8 cellular contexts compared by ENCODE assay signal in the genomic region with DNA sequence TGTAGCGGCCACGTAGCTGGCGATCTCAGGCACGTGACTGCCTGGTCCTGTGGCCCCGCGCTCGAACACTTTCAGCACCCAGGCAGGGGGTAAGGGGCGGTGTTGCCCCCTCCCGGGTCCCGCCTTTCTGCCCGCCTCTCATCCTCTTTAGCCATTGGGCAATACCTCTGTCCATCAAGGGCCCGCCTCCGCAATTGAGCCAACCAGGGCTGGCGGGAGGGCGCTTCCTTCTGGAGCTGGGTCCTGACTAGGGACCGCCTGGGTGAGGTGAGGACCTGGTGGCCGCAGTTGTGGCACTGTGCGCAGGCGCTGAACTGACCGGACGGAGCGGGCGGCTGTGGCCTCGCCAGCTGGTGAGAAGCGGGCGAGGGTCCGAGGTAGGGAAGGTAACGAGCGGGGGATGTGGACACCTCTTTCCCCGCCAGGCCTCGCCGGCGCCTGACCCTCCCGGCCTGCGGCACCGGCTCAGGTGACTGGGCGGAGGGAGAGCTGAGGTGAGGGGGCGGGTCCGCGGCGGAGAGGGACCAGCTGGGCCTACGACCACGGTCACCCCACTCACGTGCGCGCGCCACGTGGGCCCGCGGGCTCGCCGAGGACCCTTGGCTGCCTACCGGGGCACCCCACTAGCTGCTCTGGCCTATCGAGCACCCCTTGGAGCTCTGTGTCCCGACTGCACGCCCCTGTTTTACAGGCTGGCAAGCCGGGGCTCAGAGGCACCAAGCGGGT. TPM values are rescaled to one million over a fixed set of nuclear protein-coding genes. Genes with fewer than 3 reads are reported as not detected.
A peak's percentile ranks its signal among the peaks of the same experiment; 100 is the strongest.
DNase-seq lines count a peak whose midpoint lies in the region; ATAC-seq and TF ChIP-seq lines count a peak whose summit lies in the region.

TSS of gene PDP2 (plus strand) at position 228 of the 726 bp plus-strand sequence. CDS start 3,770 bp downstream, outside the sequence.

- H2BK15ac ChIP-seq in IMR-90 (ENCODE audit: low read depth, low read length) = peak within 1 kb of the TSS; percentile 52; the same call in 1 of the 3 replicates

- peak within 1 kb of the TSS; percentile 91 to 94 for H4K8ac ChIP-seq in IMR-90 (ENCODE audit: low read depth in 2 of 2, low read length in 2 of 2)

- H3K9me1 ChIP-seq in IMR-90 (ENCODE audit: insufficient read depth, low read length) = peaks cover 10% of the 10 kb centered on the region

- peak within 1 kb of the TSS; percentile 92 for H2AK9ac ChIP-seq in IMR-90 (replicated peaks; ENCODE audit: low read depth, low read length, poor library complexity)

- peak within 1 kb of the TSS; percentile 81 for H2BK20ac ChIP-seq in IMR-90 (ENCODE audit: low read depth, low read length)

- H3K79me1 ChIP-seq in IMR-90 (ENCODE audit: low read depth in 1 of 2, low read length in 2 of 2) = peaks cover 15 to 40% of the 10 kb centered on the region in 2 experiments

- DNase-seq in DMS153 treated with DMSO at 0.1 percent for 48 hours (lab: John Stamatoyannopoulos, UW; ENCODE audit: unreplicated experiment) (peak; percentile 82), IMR-90 (peak; percentile 90), OCI-M2 (lab: John Stamatoyannopoulos, UW; ENCODE audit: unreplicated experiment) (peak; percentile 44), epithelial cell of proximal tubule (ENCODE audit: low read depth) (no peak)
- DNase-seq in activated T-cell treated with anti-CD3 and anti-CD28 coated beads, Interleukin-2, amount 50 U/mL, for 1 hour = peak; percentile 88
- peak; percentile 76 to 79 for DNase-seq in stimulated activated CD8-positive, alpha-beta memory T cell treated with anti-CD3 and anti-CD28 coated beads, Interleukin-4, amount 100 ng/mL, for 4 hours (ENCODE audit: low read depth in 2 of 2, low spot score in 1 of 2)

- H3K4me3 ChIP-seq in IMR-90 (ENCODE audit: insufficient read depth, low read depth, low read length) = peak within 1 kb of the TSS; percentile 79
- peak within 1 kb of the TSS; percentile 90 for H3K4me3 ChIP-seq in epithelial cell of proximal tubule (ENCODE audit: low read depth, low read length)
- H3K4me3 ChIP-seq in mucosa of rectum (ENCODE audit: low read length in 2 of 2) = peak within 1 kb of the TSS; percentile 86

- H2BK5ac ChIP-seq in IMR-90 (ENCODE audit: low read depth, low read length, poor library complexity, severe bottlenecking) = peak within 1 kb of the TSS; percentile 43

- peak within 1 kb of the TSS; percentile 73 for H2AK5ac ChIP-seq in IMR-90 (ENCODE audit: low read depth, low read length)

- peak; percentile 94 for ATAC-seq in GM21529 (IDR thresholded peaks at IDR 0.05; ENCODE audit: unreplicated experiment)
- peak; percentile 99 for ATAC-seq in IMR-90 (ENCODE audit: low read depth)

- H3K27ac ChIP-seq in IMR-90 (ENCODE audit: insufficient read depth, low read length) (peak within 1 kb of the TSS; percentile 39), mucosa of rectum (ENCODE audit: low read depth in 2 of 2, low read length in 2 of 2) (peak within 1 kb of the TSS; percentile 35 to 67)

- in situ Hi-C loops in IMR-90 (cut with MboI; ENCODE audit: low sequenced_read_pairs) = no loop called here

- H3K9ac ChIP-seq in IMR-90 (ENCODE audit: low read depth, low read length) = peak within 1 kb of the TSS; percentile 53
- peak within 1 kb of the TSS; percentile 66 to 84 for H3K9ac ChIP-seq in mucosa of rectum (ENCODE audit: low read depth in 1 of 2, low read length in 2 of 2)

- H3K4ac ChIP-seq in IMR-90 (ENCODE audit: low read depth, low read length) = peak within 1 kb of the TSS; percentile 88

- H3K27me3 ChIP-seq in IMR-90 (ENCODE audit: control insufficient read depth, insufficient read depth, low read length) (no peaks in the 10 kb centered on the region), mucosa of rectum (ENCODE audit: control insufficient read depth in 2 of 2, insufficient read depth in 2 of 2, low read length in 2 of 2) (no peaks in the 10 kb centered on the region)

- H2AFZ ChIP-seq in IMR-90 (replicated peaks; ENCODE audit: low read length, poor library complexity) = peak within 1 kb of the TSS; percentile 93

- 0 out of 2 replicates have a peak, but pooled peaks have one; percentile 42 for TF ChIP-seq POLR2A in IMR-90 (IDR thresholded peaks at IDR 0.05; ENCODE audit: low read depth, low read length)

- H2BK120ac ChIP-seq in IMR-90 (ENCODE audit: low read depth, low read length) = peak within 1 kb of the TSS; percentile 55; the same call in 1 of the 2 replicates

- H3K36me3 ChIP-seq in IMR-90 (ENCODE audit: control insufficient read depth, insufficient read depth, low read length) = peaks cover 12% of the 10 kb centered on the region
- peaks cover 11 to 13% of the 10 kb centered on the region in 2 donors for H3K36me3 ChIP-seq in mucosa of rectum (ENCODE audit: control insufficient read depth in 2 of 2, insufficient read depth in 2 of 2, low read length in 2 of 2)

- BruUV-seq in IMR-90 (replicated peaks; lab: Mats Ljungman, UMichigan) = no TSS peak

- peak within 1 kb of the TSS; percentile 60 for H4K5ac ChIP-seq in IMR-90 (ENCODE audit: low read depth, low read length)

- H3K56ac ChIP-seq in IMR-90 (ENCODE audit: extremely low read depth, insufficient read depth, low read length) = 0 out of 2 replicates have a peak within 1 kb of the TSS, but pooled peaks have one; percentile 0

- peaks cover 8% of the 10 kb centered on the region for H3K4me1 ChIP-seq in IMR-90 (ENCODE audit: control insufficient read depth, insufficient read depth, low read length)
- H3K4me1 ChIP-seq in mucosa of rectum (ENCODE audit: control insufficient read depth in 2 of 2, insufficient read depth in 2 of 2, low read length in 2 of 2) = peaks cover 9 to 23% of the 10 kb centered on the region in 2 donors

- POLR2A ChIA-PET in IMR-90 (lab: Charles Lee; ENCODE audit: unreplicated experiment) = no interaction called here

- intact Hi-C loops in IMR-90 (cut with micrococcal nuclease) = no loop called here

- peaks cover under 1% of the 10 kb centered on the region; the same call in 1 of the 2 replicates for H4K20me1 ChIP-seq in IMR-90 (ENCODE audit: insufficient read depth, low read length)

- no peaks in the 10 kb centered on the region for H3K9me3 ChIP-seq in IMR-90 (ENCODE audit: control insufficient read depth, insufficient read depth, low read length)
- no peaks in the 10 kb centered on the region for H3K9me3 ChIP-seq in mucosa of rectum (ENCODE audit: control insufficient read depth in 2 of 2, low read length in 2 of 2)

- CTCF ChIA-PET in IMR-90 (lab: Yijun Ruan, JAX) = interaction anchor here (1.0 to 1.5 kb wide), 3 partner anchors 12 to 50 kb away, joined by 4 to 9 read pairs (median 5); partner anchors contain the start of gene NAE1

- peak within 1 kb of the TSS; percentile 64 for H3K14ac ChIP-seq in IMR-90 (replicated peaks; ENCODE audit: low read depth, low read length)

- peak within 1 kb of the TSS; percentile 38 for H3K18ac ChIP-seq in IMR-90 (ENCODE audit: low read depth, low read length)

- no peak for TF ChIP-seq RAD21 in IMR-90 (IDR thresholded peaks at IDR 0.05; ENCODE audit: low read length)

- H3K23ac ChIP-seq in IMR-90 (ENCODE audit: low read depth, low read length) = peak within 1 kb of the TSS; percentile 82; the same call in 1 of the 2 replicates

- peak within 1 kb of the TSS; percentile 88 for H3K4me2 ChIP-seq in IMR-90 (ENCODE audit: low read depth, low read length)

- peak within 1 kb of the TSS; percentile 87 for H4K91ac ChIP-seq in IMR-90 (ENCODE audit: insufficient read depth, low read depth, low read length)

- dilution Hi-C loops in IMR-90 (cut with HindIII; ENCODE audit: low sequenced_read_pairs, unreplicated experiment) = no loop called here

- TF ChIP-seq CTCF in IMR-90 (conservative IDR thresholded peaks at IDR 0.05; ENCODE audit: low read depth, low read length) = no peak
- TF ChIP-seq CTCF in epithelial cell of proximal tubule (conservative IDR thresholded peaks at IDR 0.05; ENCODE audit: low read depth, low read length) = no peak

- WGBS in IMR-90 (ENCODE audit: extremely low coverage in 2 of 2, insufficient read length in 1 of 2), 2 experiments = 3% methylated on average over 5 of the region's 58 CpGs; no CpG with 5 or more reads in 1 of the 2 experiments

TF ChIP-seq in IMR-90, 13 proteins besides CTCF, POLR2A, EP300 and RAD21 (continues in another document):
- TF ChIP-seq, protein P1, sequence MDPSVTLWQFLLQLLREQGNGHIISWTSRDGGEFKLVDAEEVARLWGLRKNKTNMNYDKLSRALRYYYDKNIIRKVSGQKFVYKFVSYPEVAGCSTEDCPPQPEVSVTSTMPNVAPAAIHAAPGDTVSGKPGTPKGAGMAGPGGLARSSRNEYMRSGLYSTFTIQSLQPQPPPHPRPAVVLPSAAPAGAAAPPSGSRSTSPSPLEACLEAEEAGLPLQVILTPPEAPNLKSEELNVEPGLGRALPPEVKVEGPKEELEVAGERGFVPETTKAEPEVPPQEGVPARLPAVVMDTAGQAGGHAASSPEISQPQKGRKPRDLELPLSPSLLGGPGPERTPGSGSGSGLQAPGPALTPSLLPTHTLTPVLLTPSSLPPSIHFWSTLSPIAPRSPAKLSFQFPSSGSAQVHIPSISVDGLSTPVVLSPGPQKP (IDR thresholded peaks at IDR 0.05; ENCODE audit: borderline replicate concordance, low read depth, low read length) = no peak
- TF ChIP-seq BHLHE40 (IDR thresholded peaks at IDR 0.05; ENCODE audit: low read depth, low read length) (peak; percentile 69), CEBPB (IDR thresholded peaks at IDR 0.05; ENCODE audit: low read depth, low read length) (peak; percentile 87), SMC3 (IDR thresholded peaks at IDR 0.05; ENCODE audit: low read depth, low read length) (no peak), RCOR1 (IDR thresholded peaks at IDR 0.05; ENCODE audit: insufficient replicate concordance, low read length) (no peak), MAZ (IDR thresholded peaks at IDR 0.05; ENCODE audit: borderline replicate concordance, low read depth, low read length) (peak; percentile 52; the same call in 1 of the 2 replicates), FOS (IDR thresholded peaks at IDR 0.05; ENCODE audit: low read depth, low read length) (peak; percentile 50; the same call in 1 of the 2 replicates), CHD1 (IDR thresholded peaks at IDR 0.05; ENCODE audit: low read depth, low read length) (no peak), RFX5 (IDR thresholded peaks at IDR 0.05; ENCODE audit: low read depth, low read length) (no peak)
- TF ChIP-seq, protein P2, sequence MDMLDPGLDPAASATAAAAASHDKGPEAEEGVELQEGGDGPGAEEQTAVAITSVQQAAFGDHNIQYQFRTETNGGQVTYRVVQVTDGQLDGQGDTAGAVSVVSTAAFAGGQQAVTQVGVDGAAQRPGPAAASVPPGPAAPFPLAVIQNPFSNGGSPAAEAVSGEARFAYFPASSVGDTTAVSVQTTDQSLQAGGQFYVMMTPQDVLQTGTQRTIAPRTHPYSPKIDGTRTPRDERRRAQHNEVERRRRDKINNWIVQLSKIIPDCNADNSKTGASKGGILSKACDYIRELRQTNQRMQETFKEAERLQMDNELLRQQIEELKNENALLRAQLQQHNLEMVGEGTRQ (IDR thresholded peaks at IDR 0.05; ENCODE audit: low read depth, low read length) = peak; percentile 65

RNA-seq across cellular contexts. Expression of gene PDP2, which starts in this region (rescaled TPM):
- total RNA-seq in IMR-90 (2012; rRNA removed) (12.5 and 16.8 TPM in 2 replicates), epithelial cell of proximal tubule (2.4 and 5.2 TPM in 2 replicates)
- 5.3 and 5.7 TPM in 2 replicates for polyA plus RNA-seq in IMR-90 (2012; rRNA removed)
- 2.9 and 5.3 TPM in 2 replicates for polyA plus RNA-seq in IMR-90 (2012; cell fraction: cytosol; rRNA removed)
- 4.6 and 5.2 TPM in 2 replicates for polyA plus RNA-seq in IMR-90 (2012; cell fraction: nucleus; rRNA removed; ENCODE audit: low replicate concordance)
